ENCODE assay signal across 37 cellular contexts in genomic region chr2:237136824-237137223, GRCh38.
"Had no signal": no experiment of that assay in that cellular context is flagged by ENCODE, and none has a peak within 500 bp of the region (broad histone marks: within the 10 kb centered on the region; RNA-seq: fewer than 3 reads in every experiment).

No MANE protein-coding gene starts in this region.

- H3K4me1 ChIP-seq: adrenal gland, body of pancreas had no signal

- H3K36me3 ChIP-seq: adrenal gland, brain microvascular endothelial cell, cardiac muscle cell had no signal

- H3K27me3 ChIP-seq: adrenal gland, body of pancreas, brain microvascular endothelial cell, cardiac muscle cell had no signal

- H3K27me3 Mint-ChIP-seq: activated CD4-positive, alpha-beta memory T cell treated with anti-CD3 and anti-CD28 coated beads for 36 hours; activated CD4-positive, alpha-beta T cell treated with anti-CD3 and anti-CD28 coated beads, Interleukin-2, amount 10 ng/mL, durations not matched to agents 24 days and 14 days; activated CD8-positive, alpha-beta T cell treated with anti-CD3 and anti-CD28 coated beads for 36 hours; activated naive CD8-positive, alpha-beta T cell treated with anti-CD3 and anti-CD28 coated beads for 36 hours; activated T-helper 17 cell treated with anti-CD3 and anti-CD28 coated beads, Interleukin-2, amount 50 U/mL, for 72 hours had no signal

- DNase-seq: activated B cell treated with CpG ODN at 0.5 μM for 24 hours; activated CD4-positive, alpha-beta memory T cell treated with anti-CD3 and anti-CD28 coated beads for 36 hours; activated CD4-positive, alpha-beta T cell treated with anti-CD3 and anti-CD28 coated beads for 4 hours; activated CD4-positive, alpha-beta T cell treated with anti-CD3 and anti-CD28 coated beads, Interleukin-2, amount 10 ng/mL, durations not matched to agents 24 days and 14 days; activated CD4-positive, alpha-beta T cell treated with anti-CD3 and anti-CD28 coated beads, Interleukin-2, amount 50 U/mL, for 1 hour; activated CD4-positive, alpha-beta T cell treated with anti-CD3 and anti-CD28 coated beads, Interleukin-2, amount 50 U/mL, for 4 hours; activated CD4-positive, CD25-positive, alpha-beta regulatory T cell treated with anti-CD3 and anti-CD28 coated beads, Interleukin-2, amount 50 U/mL, for 72 hours; activated CD8-positive, alpha-beta memory T cell treated with anti-CD3 and anti-CD28 coated beads, Interleukin-2, amount 50 U/mL, for 4 hours; activated CD8-positive, alpha-beta T cell treated with anti-CD3 and anti-CD28 coated beads for 36 hours; activated effector memory CD4-positive, alpha-beta T cell treated with anti-CD3 and anti-CD28 coated beads, Interleukin-2, amount 50 U/mL, for 16 hours; activated gamma-delta T cell treated with Interleukin-2 at 50 U/mL for 16 hours; activated naive CD4-positive, alpha-beta T cell; activated naive CD4-positive, alpha-beta T cell treated with anti-CD3 and anti-CD28 coated beads for 36 hours; activated naive CD4-positive, alpha-beta T cell treated with anti-CD3 and anti-CD28 coated beads, Interleukin-2, amount 50 U/mL, for 16 hours; activated naive CD8-positive, alpha-beta T cell treated with anti-CD3 and anti-CD28 coated beads for 36 hours; activated T-cell treated with anti-CD3 and anti-CD28 coated beads for 4 hours; activated T-cell treated with anti-CD3 and anti-CD28 coated beads, Interleukin-2, amount 50 U/mL, for 1 hour; activated T-cell treated with anti-CD3 and anti-CD28 coated beads, Interleukin-2, amount 50 U/mL, for 4 hours; activated T-cell treated with anti-CD3 and anti-CD28 coated beads, Interleukin-2, amount 50 U/mL, for 72 hours; adrenal gland; amniotic stem cell; aorta; body of pancreas; brain microvascular endothelial cell; caudate nucleus; cerebellar nuclear complex; T-helper 1 cell; T-helper 2 cell; T-helper 9 cell had no signal

- H3K4me3 ChIP-seq: adrenal gland, body of pancreas, cardiac muscle cell had no signal

- H3K9me3 ChIP-seq: adrenal gland, body of pancreas had no signal

- H3K27ac Mint-ChIP-seq: activated B cell treated with CpG ODN at 0.5 μM for 24 hours; activated CD4-positive, alpha-beta memory T cell treated with anti-CD3 and anti-CD28 coated beads for 36 hours; activated CD4-positive, alpha-beta T cell treated with anti-CD3 and anti-CD28 coated beads, Interleukin-2, amount 10 ng/mL, durations not matched to agents 24 days and 14 days; activated CD8-positive, alpha-beta T cell treated with anti-CD3 and anti-CD28 coated beads for 36 hours; activated naive CD4-positive, alpha-beta T cell treated with anti-CD3 and anti-CD28 coated beads for 36 hours; activated naive CD4-positive, alpha-beta T cell treated with anti-CD3 and anti-CD28 coated beads, Interleukin-2, amount 50 U/mL, for 72 hours; activated naive CD8-positive, alpha-beta T cell treated with anti-CD3 and anti-CD28 coated beads for 36 hours; activated T-cell treated with anti-CD3 and anti-CD28 coated beads, Interleukin-2, amount 50 U/mL, for 72 hours; activated T-helper 1 cell treated with anti-CD3 and anti-CD28 coated beads, Interleukin-12 subunit alpha, Interleukin-12 subunit beta, Interleukin-2, Interleukin-4 antibody, amounts not matched to agents 30 ng/mL and 10 ng/mL and 1 ng/mL, durations not matched to agents 14 hours and 24 hours and 36 hours; activated T-helper 17 cell treated with anti-CD3 and anti-CD28 coated beads, Interleukin-2, amount 50 U/mL, for 72 hours; T-helper 1 cell treated with Interleukin-12 subunit alpha and Interleukin-12 subunit beta and Interleukin-4 antibody, amounts not matched to agents 30 μg/mL and 1 μg/mL, for 36 hours; T-helper 2 cell treated with Interferon-gamma antibody and Interleukin-4, amounts not matched to agents 5 μg/mL and 100 μg/mL, for 36 hours had no signal

- H3K4me3 Mint-ChIP-seq: activated B cell treated with CpG ODN at 0.5 μM for 24 hours; activated CD4-positive, alpha-beta memory T cell treated with anti-CD3 and anti-CD28 coated beads for 36 hours; activated CD4-positive, alpha-beta T cell treated with anti-CD3 and anti-CD28 coated beads, Interleukin-2, amount 10 ng/mL, durations not matched to agents 24 days and 14 days; activated CD8-positive, alpha-beta T cell treated with anti-CD3 and anti-CD28 coated beads for 36 hours; activated naive CD4-positive, alpha-beta T cell treated with anti-CD3 and anti-CD28 coated beads for 36 hours; activated naive CD8-positive, alpha-beta T cell treated with anti-CD3 and anti-CD28 coated beads for 36 hours; activated T-cell treated with anti-CD3 and anti-CD28 coated beads, Interleukin-2, amount 50 U/mL, for 4 hours; activated T-cell treated with anti-CD3 and anti-CD28 coated beads, Interleukin-2, amount 50 U/mL, for 72 hours; activated T-helper 1 cell treated with anti-CD3 and anti-CD28 coated beads, Interleukin-12 subunit alpha, Interleukin-12 subunit beta, Interleukin-2, Interleukin-4 antibody, amounts not matched to agents 30 ng/mL and 10 ng/mL and 1 ng/mL, durations not matched to agents 14 hours and 24 hours and 36 hours; activated T-helper 17 cell treated with anti-CD3 and anti-CD28 coated beads, Interleukin-2, amount 50 U/mL, for 72 hours; central memory CD8-positive, alpha-beta T cell; T-helper 1 cell treated with Interleukin-12 subunit alpha and Interleukin-12 subunit beta and Interleukin-4 antibody, amounts not matched to agents 30 μg/mL and 1 μg/mL, for 36 hours; T-helper 2 cell treated with Interferon-gamma antibody and Interleukin-4, amounts not matched to agents 5 μg/mL and 100 μg/mL, for 36 hours had no signal

- H3K27ac ChIP-seq: adrenal gland, body of pancreas, brain microvascular endothelial cell, cardiac muscle cell, VCaP had no signal

- H3K4me1 Mint-ChIP-seq: activated B cell treated with CpG ODN at 0.5 μM for 24 hours; activated CD4-positive, alpha-beta T cell treated with anti-CD3 and anti-CD28 coated beads, Interleukin-2, amount 10 ng/mL, durations not matched to agents 24 days and 14 days; activated naive CD8-positive, alpha-beta T cell treated with anti-CD3 and anti-CD28 coated beads for 36 hours; activated T-helper 17 cell treated with anti-CD3 and anti-CD28 coated beads, Interleukin-2, amount 50 U/mL, for 72 hours; central memory CD8-positive, alpha-beta T cell had no signal

- H3K36me3 Mint-ChIP-seq: activated CD4-positive, alpha-beta memory T cell treated with anti-CD3 and anti-CD28 coated beads for 36 hours; activated naive CD4-positive, alpha-beta T cell treated with anti-CD3 and anti-CD28 coated beads, Interleukin-2, amount 50 U/mL, for 72 hours; activated naive CD8-positive, alpha-beta T cell treated with anti-CD3 and anti-CD28 coated beads for 36 hours had no signal

- H3K9me3 Mint-ChIP-seq: activated B cell treated with CpG ODN at 0.5 μM for 24 hours; activated CD4-positive, alpha-beta memory T cell treated with anti-CD3 and anti-CD28 coated beads for 36 hours; activated CD8-positive, alpha-beta T cell treated with anti-CD3 and anti-CD28 coated beads for 36 hours; activated naive CD4-positive, alpha-beta T cell treated with anti-CD3 and anti-CD28 coated beads for 36 hours; activated naive CD4-positive, alpha-beta T cell treated with anti-CD3 and anti-CD28 coated beads, Interleukin-2, amount 50 U/mL, for 72 hours; activated naive CD8-positive, alpha-beta T cell treated with anti-CD3 and anti-CD28 coated beads for 36 hours; activated T-cell treated with anti-CD3 and anti-CD28 coated beads, Interleukin-2, amount 50 U/mL, for 4 hours; activated T-cell treated with anti-CD3 and anti-CD28 coated beads, Interleukin-2, amount 50 U/mL, for 72 hours; activated T-helper 1 cell treated with anti-CD3 and anti-CD28 coated beads, Interleukin-12 subunit alpha, Interleukin-12 subunit beta, Interleukin-2, Interleukin-4 antibody, amounts not matched to agents 30 ng/mL and 10 ng/mL and 1 ng/mL, durations not matched to agents 14 hours and 24 hours and 36 hours; activated T-helper 17 cell treated with anti-CD3 and anti-CD28 coated beads, Interleukin-2, amount 50 U/mL, for 72 hours; central memory CD8-positive, alpha-beta T cell; T-helper 1 cell treated with Interleukin-12 subunit alpha and Interleukin-12 subunit beta and Interleukin-4 antibody, amounts not matched to agents 30 μg/mL and 1 μg/mL, for 36 hours; T-helper 2 cell treated with Interferon-gamma antibody and Interleukin-4, amounts not matched to agents 5 μg/mL and 100 μg/mL, for 36 hours had no signal

- ATAC-seq: activated CD8-positive, alpha-beta T cell treated with anti-CD3 and anti-CD28 coated beads for 36 hours; activated naive CD4-positive, alpha-beta T cell treated with anti-CD3 and anti-CD28 coated beads, Interleukin-2, amount 50 U/mL, for 72 hours; activated T-cell treated with anti-CD3 and anti-CD28 coated beads, Interleukin-2, amount 50 U/mL, for 4 hours; activated T-cell treated with anti-CD3 and anti-CD28 coated beads, Interleukin-2, amount 50 U/mL, for 72 hours; activated T-helper 17 cell treated with anti-CD3 and anti-CD28 coated beads, Interleukin-2, amount 50 U/mL, for 72 hours; body of pancreas had no signal
